Comparison of ENCODE assay signal across 19 cellular contexts in the genomic region with DNA sequence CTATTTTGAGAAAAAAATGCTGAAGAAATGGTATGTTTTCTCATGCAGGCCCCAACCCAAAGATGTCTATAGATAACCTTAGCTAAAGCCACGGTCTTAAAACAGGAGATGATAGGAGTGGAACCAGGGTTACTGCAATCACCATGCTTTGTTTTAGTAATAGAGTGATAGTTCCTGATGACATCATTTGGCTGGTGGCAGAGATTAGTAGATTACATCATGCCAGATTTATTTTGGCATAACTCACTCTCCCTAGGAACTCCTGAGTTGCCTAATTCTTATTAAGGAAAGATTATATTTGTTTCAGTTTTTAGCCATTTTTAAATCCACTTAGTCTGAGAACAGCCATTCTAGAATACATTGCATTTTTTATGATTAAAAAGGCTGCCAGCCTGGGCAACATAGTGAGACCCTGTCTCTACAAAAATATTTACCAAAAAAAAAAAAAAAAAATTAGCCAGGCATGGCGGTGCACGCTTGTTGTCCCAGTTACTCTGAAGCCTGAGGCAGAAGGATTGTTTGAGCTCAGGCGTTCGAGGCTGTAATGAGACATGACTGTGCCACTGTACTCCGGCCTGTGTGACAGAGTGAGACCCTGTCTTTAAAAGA. TPM values are rescaled to one million over a fixed set of nuclear protein-coding genes. Genes with fewer than 3 reads are reported as not detected.
DNase-seq lines count a peak whose midpoint lies in the region; ATAC-seq and TF ChIP-seq lines count a peak whose summit lies in the region.
"Had no signal": no experiment of that assay in that cellular context is flagged by ENCODE, and none has a peak within 500 bp of the region (broad histone marks: within the 10 kb centered on the region; RNA-seq: fewer than 3 reads in every experiment).

No MANE protein-coding gene starts in this region.

- no peak for TF ChIP-seq RAD21 in IMR-90 (IDR thresholded peaks at IDR 0.05; ENCODE audit: low read length)

- no peak overlapping the region for H3K4me3 ChIP-seq in IMR-90 (ENCODE audit: insufficient read depth, low read depth, low read length)
- no peak overlapping the region for H3K4me3 ChIP-seq in mammary epithelial cell (replicated peaks in 1 of 3; ENCODE audit: insufficient read depth in 1 of 3, low read depth in 2 of 3, low read length in 3 of 3)
- no peak overlapping the region for H3K4me3 ChIP-seq in left ventricle myocardium inferior
- H3K4me3 ChIP-seq: spleen, uterus had no signal

- CTCF ChIA-PET in IMR-90 (lab: Yijun Ruan, JAX) (no interaction called here), mammary epithelial cell (lab: Charles Lee; ENCODE audit: low non-redundant PET) (no interaction called here)

- dilution Hi-C loops in IMR-90 (cut with HindIII; ENCODE audit: low sequenced_read_pairs, unreplicated experiment) (no loop called here), mammary epithelial cell (cut with HindIII; ENCODE audit: low sequenced_read_pairs) (no loop called here)

- no peaks in the 10 kb centered on the region for H3K79me1 ChIP-seq in IMR-90 (ENCODE audit: low read depth in 1 of 2, low read length in 2 of 2)

- no peak overlapping the region for H2BK5ac ChIP-seq in IMR-90 (ENCODE audit: low read depth, low read length, poor library complexity, severe bottlenecking)

- no peak overlapping the region for H2AK5ac ChIP-seq in IMR-90 (ENCODE audit: low read depth, low read length)

- no peak overlapping the region for H2BK20ac ChIP-seq in IMR-90 (ENCODE audit: low read depth, low read length)

- H2AK9ac ChIP-seq in IMR-90 (replicated peaks; ENCODE audit: low read depth, low read length, poor library complexity), result no peak overlapping the region

- TF ChIP-seq CTCF in IMR-90 (conservative IDR thresholded peaks at IDR 0.05; ENCODE audit: low read depth, low read length) (no peak), mammary epithelial cell (conservative IDR thresholded peaks at IDR 0.05 in 1 of 2, IDR thresholded peaks at IDR 0.05 in 1 of 2; ENCODE audit: extremely low read depth in 1 of 2, insufficient read depth in 1 of 2, low read depth in 1 of 2, low read length in 2 of 2) (no peak), foreskin keratinocyte (conservative IDR thresholded peaks at IDR 0.05) (no peak), left ventricle myocardium inferior (IDR thresholded peaks at IDR 0.05; ENCODE audit: borderline replicate concordance) (no peak)

- no peak overlapping the region for H3K4me2 ChIP-seq in IMR-90 (ENCODE audit: low read depth, low read length)
- H3K4me2 ChIP-seq in mammary epithelial cell (ENCODE audit: insufficient read depth, low read depth, low read length), result no peak overlapping the region

- no peaks in the 10 kb centered on the region for H3K36me3 ChIP-seq in IMR-90 (ENCODE audit: control insufficient read depth, insufficient read depth, low read length)
- H3K36me3 ChIP-seq in mammary epithelial cell (ENCODE audit: insufficient read depth, low read length), result no peaks in the 10 kb centered on the region
- no peaks in the 10 kb centered on the region for H3K36me3 ChIP-seq in left ventricle myocardium inferior
- H3K36me3 ChIP-seq: neutrophil, spleen, uterus had no signal

- no peak overlapping the region for H3K14ac ChIP-seq in IMR-90 (replicated peaks; ENCODE audit: low read depth, low read length)

- H2BK15ac ChIP-seq in IMR-90 (ENCODE audit: low read depth, low read length), result no peak overlapping the region

- no peak overlapping the region for H2BK120ac ChIP-seq in IMR-90 (ENCODE audit: low read depth, low read length)

- no peak overlapping the region for H3K4ac ChIP-seq in IMR-90 (ENCODE audit: low read depth, low read length)

- no TSS peak for BruUV-seq in IMR-90 (replicated peaks; lab: Mats Ljungman, UMichigan)
- BruUV-seq in mammary epithelial cell (replicated peaks; lab: Mats Ljungman, UMichigan), result no TSS peak

- no CpG with 5 or more reads among the region's 6 CpGs for WGBS in IMR-90 (ENCODE audit: extremely low coverage in 2 of 2, insufficient read length in 1 of 2), 2 experiments
- 58% methylated on average over 6 of the region's 6 CpGs for WGBS in mammary epithelial cell (ENCODE audit: low coverage, missing lambda C conversion rate)

- H3K23ac ChIP-seq in IMR-90 (ENCODE audit: low read depth, low read length), result no peak overlapping the region

- H3K9ac ChIP-seq in IMR-90 (ENCODE audit: low read depth, low read length) (no peak overlapping the region), mammary epithelial cell (ENCODE audit: insufficient read depth, low read length) (no peak overlapping the region)

- DNase-seq in A172 (ENCODE audit: low spot score), result peak; percentile 10
- DNase-seq in IMR-90, result peak; percentile 47
- DNase-seq in mammary epithelial cell, result peak; percentile 32
- DNase-seq in foreskin keratinocyte, result no peak
- DNase-seq in activated T-cell treated with anti-CD3 and anti-CD28 coated beads, Interleukin-2, amount 50 U/mL, for 48 hours, result no peak
- no peak for DNase-seq in left ventricle myocardium inferior
- DNase-seq in NCI-H1930 (lab: John Stamatoyannopoulos, UW), result no peak
- DNase-seq in SHP77 treated with DMSO at 0.1 percent for 48 hours (lab: John Stamatoyannopoulos, UW), result no peak
- DNase-seq: activated CD4-positive, alpha-beta T cell treated with anti-CD3 and anti-CD28 coated beads, Interleukin-2, amount 10 ng/mL, durations not matched to agents 7 days and 5 days; activated gamma-delta T cell; left ventricle myocardium superior; NCI-H187; NCI-H510A; spleen; substantia nigra; uterus had no signal

- H4K20me1 ChIP-seq in IMR-90 (ENCODE audit: insufficient read depth, low read length), result no peaks in the 10 kb centered on the region
- no peaks in the 10 kb centered on the region for H4K20me1 ChIP-seq in mammary epithelial cell (ENCODE audit: insufficient read depth, low read length)

- H3K4me1 ChIP-seq in IMR-90 (ENCODE audit: control insufficient read depth, insufficient read depth, low read length), result no peaks in the 10 kb centered on the region
- H3K4me1 ChIP-seq in mammary epithelial cell (ENCODE audit: insufficient read depth, low read length), result no peaks in the 10 kb centered on the region
- no peaks in the 10 kb centered on the region for H3K4me1 ChIP-seq in foreskin keratinocyte
- no peaks in the 10 kb centered on the region for H3K4me1 ChIP-seq in left ventricle myocardium inferior
- H3K4me1 ChIP-seq: spleen, uterus had no signal

- TF ChIP-seq POLR2A in IMR-90 (IDR thresholded peaks at IDR 0.05; ENCODE audit: low read depth, low read length), result no peak

- no peaks in the 10 kb centered on the region for H3K79me2 ChIP-seq in mammary epithelial cell (ENCODE audit: insufficient read depth, low read length)

- no peak overlapping the region for H4K8ac ChIP-seq in IMR-90 (ENCODE audit: low read depth in 2 of 2, low read length in 2 of 2)

- no peaks in the 10 kb centered on the region for H3K9me3 ChIP-seq in IMR-90 (ENCODE audit: control insufficient read depth, insufficient read depth, low read length)
- no peaks in the 10 kb centered on the region for H3K9me3 ChIP-seq in mammary epithelial cell (replicated peaks; ENCODE audit: insufficient read depth, low read length)
- no peaks in the 10 kb centered on the region for H3K9me3 ChIP-seq in left ventricle myocardium inferior (replicated peaks)
- H3K9me3 ChIP-seq: neutrophil, spleen, uterus had no signal

- ATAC-seq in IMR-90 (ENCODE audit: low read depth), result no peak
- ATAC-seq in foreskin keratinocyte, result peak; percentile 42
- ATAC-seq: HCT116, left ventricle myocardium superior had no signal

- in situ Hi-C loops in IMR-90 (cut with MboI; ENCODE audit: low sequenced_read_pairs), result no loop called here
- in situ Hi-C loops in mammary epithelial cell (cut with MboI; ENCODE audit: low sequenced_read_pairs in 2 of 2), result no loop called here

- intact Hi-C loops in IMR-90 (cut with micrococcal nuclease), result no loop called here
- intact Hi-C loops in mammary epithelial cell (cut with micrococcal nuclease), result no loop called here
- intact Hi-C loops in left ventricle myocardium inferior (cut with micrococcal nuclease), result no loop called here

- H2AFZ ChIP-seq in IMR-90 (replicated peaks; ENCODE audit: low read length, poor library complexity) (no peak overlapping the region), mammary epithelial cell (ENCODE audit: low read depth, low read length) (no peak overlapping the region)

- POLR2A ChIA-PET in IMR-90 (lab: Charles Lee; ENCODE audit: unreplicated experiment), result no interaction called here

- H4K91ac ChIP-seq in IMR-90 (ENCODE audit: insufficient read depth, low read depth, low read length), result no peak overlapping the region

- no peak overlapping the region for H3K56ac ChIP-seq in IMR-90 (ENCODE audit: extremely low read depth, insufficient read depth, low read length)

- H3K27me3 ChIP-seq in IMR-90 (ENCODE audit: control insufficient read depth, insufficient read depth, low read length), result peaks cover 5% of the 10 kb centered on the region
- no peaks in the 10 kb centered on the region for H3K27me3 ChIP-seq in mammary epithelial cell (ENCODE audit: insufficient read depth, low read length)
- H3K27me3 ChIP-seq in foreskin keratinocyte, result peaks cover 14% of the 10 kb centered on the region
- peaks cover 7% of the 10 kb centered on the region for H3K27me3 ChIP-seq in left ventricle myocardium inferior (ENCODE audit: low read depth)
- H3K27me3 ChIP-seq: spleen, uterus had no signal

- H4K5ac ChIP-seq in IMR-90 (ENCODE audit: low read depth, low read length), result no peak overlapping the region

- no peak overlapping the region for H3K18ac ChIP-seq in IMR-90 (ENCODE audit: low read depth, low read length)

- no peak overlapping the region for H3K27ac ChIP-seq in IMR-90 (ENCODE audit: insufficient read depth, low read length)
- H3K27ac ChIP-seq in mammary epithelial cell (ENCODE audit: insufficient read depth, low read depth, low read length), result no peak overlapping the region
- H3K27ac ChIP-seq in foreskin keratinocyte, result no peak overlapping the region
- no peak overlapping the region for H3K27ac ChIP-seq in left ventricle myocardium inferior (replicated peaks)
- H3K27ac ChIP-seq: neutrophil, spleen, uterus had no signal

- H3K9me1 ChIP-seq in IMR-90 (ENCODE audit: insufficient read depth, low read length), result no peaks in the 10 kb centered on the region

TF ChIP-seq in IMR-90, 13 proteins besides CTCF, POLR2A, EP300 and RAD21:
- peak; percentile 42; the same call in 1 of the 2 replicates for TF ChIP-seq CEBPB (IDR thresholded peaks at IDR 0.05; ENCODE audit: low read depth, low read length)
- no peak for TF ChIP-seq SMC3 (IDR thresholded peaks at IDR 0.05; ENCODE audit: low read depth, low read length)

RNA-seq across cellular contexts. Expression of a gene that starts 17.8 kb away (rescaled TPM):
- 0.07 and 0.22 TPM in 2 replicates for total RNA-seq in A172 (2014; rRNA removed; shearing (Covaris generic))
- total RNA-seq in IMR-90 (2012; rRNA removed) (under 0.01 TPM in 2 replicates), mammary epithelial cell (not detected), foreskin keratinocyte (0.14 TPM in 1 of 2 replicates, not detected in the other), left ventricle myocardium inferior (not detected)
- polyA plus RNA-seq in IMR-90 (2012; rRNA removed) (0.05 and 0.06 TPM in 2 replicates), mammary epithelial cell (0.18 TPM), foreskin keratinocyte (0.08 and 0.12 TPM in 2 replicates)
- 0.03 and 0.04 TPM in 2 replicates for polyA plus RNA-seq in IMR-90 (2012; cell fraction: cytosol; rRNA removed)
- 0.05 and 0.18 TPM in 2 replicates for polyA plus RNA-seq in IMR-90 (2012; cell fraction: nucleus; rRNA removed; ENCODE audit: low replicate concordance)
- polyA minus RNA-seq in mammary epithelial cell, result not detected
- total RNA-seq: activated CD4-positive, alpha-beta T cell treated with anti-CD3 and anti-CD28 coated beads, Interleukin-2, amount 10 ng/mL, durations not matched to agents 7 days and 5 days; spleen had no signal
- polyA plus RNA-seq: CD14-positive monocyte had no signal

Comparison
In these comparisons a context has a peak if more than half of its experiments do, and no peak if none do; other contexts are left out.
1. DNase-seq: peak in A172 (single experiment), IMR-90 (single experiment) and mammary epithelial cell (single experiment); none in foreskin keratinocyte (0 of 2), activated T-cell treated with anti-CD3 and anti-CD28 coated beads, Interleukin-2, amount 50 U/mL, for 48 hours (0 of 2), left ventricle myocardium inferior (single experiment), NCI-H1930 (0 of 2) and SHP77 treated with DMSO at 0.1 percent for 48 hours (single experiment).